In the genomic region with DNA sequence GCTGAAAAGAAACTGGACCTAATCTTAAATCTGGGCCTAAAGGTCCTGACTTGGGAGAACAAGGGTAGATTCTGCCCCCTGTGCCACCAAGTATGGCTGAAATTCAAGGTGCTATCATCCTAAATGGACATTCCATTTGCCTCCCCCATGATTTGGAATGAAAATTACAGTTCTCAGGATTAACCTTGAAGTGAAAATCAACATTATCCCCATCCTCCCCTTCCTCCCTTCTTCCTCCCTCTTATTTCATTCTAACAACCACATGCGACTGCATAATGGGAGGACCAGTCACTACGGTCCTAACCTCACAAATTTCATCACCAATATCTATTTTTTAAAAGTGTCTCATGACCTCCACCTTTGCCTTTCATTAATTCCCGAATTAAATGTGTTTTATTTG, we compare ENCODE assay signal across 17 cellular contexts.
DNase-seq lines count a peak whose midpoint lies in the region; ATAC-seq, FAIRE-seq and TF ChIP-seq lines count a peak whose summit lies in the region.
"Had no signal": no experiment of that assay in that cellular context is flagged by ENCODE, and none has a peak within 500 bp of the region (broad histone marks: within the 10 kb centered on the region; RNA-seq: fewer than 3 reads in every experiment).

No MANE protein-coding gene starts in this region.

- H3K9me3 ChIP-seq in Panc1 (ENCODE audit: control insufficient read depth, insufficient read depth, low read depth, low read length) (no peaks in the 10 kb centered on the region), stomach smooth muscle (ENCODE audit: control insufficient read depth in 2 of 2, low read length in 2 of 2) (no peaks in the 10 kb centered on the region), mucosa of descending colon (no peaks in the 10 kb centered on the region)
- H3K9me3 ChIP-seq: SJCRH30 had no signal

- TF ChIP-seq CTCF in Panc1 (IDR thresholded peaks at IDR 0.05) (no peak), mesothelial cell of epicardium (IDR thresholded peaks at IDR 0.05; ENCODE audit: unreplicated experiment) (no peak), mucosa of descending colon (IDR thresholded peaks at IDR 0.05) (no peak)

- H3K27me3 ChIP-seq in Panc1 (ENCODE audit: control insufficient read depth, insufficient read depth, low read length), result no peaks in the 10 kb centered on the region
- no peaks in the 10 kb centered on the region for H3K27me3 ChIP-seq in stomach smooth muscle (ENCODE audit: control insufficient read depth in 1 of 2, insufficient read depth in 2 of 2, low read length in 2 of 2)
- H3K27me3 ChIP-seq: SJCRH30 had no signal

- H3K27ac Mint-ChIP-seq in mesothelial cell of epicardium, result peak overlapping the region; percentile 64
- no peak overlapping the region for H3K27ac Mint-ChIP-seq in activated naive CD4-positive, alpha-beta T cell treated with anti-CD3 and anti-CD28 coated beads, Interleukin-2, amount 10 ng/mL, durations not matched to agents 7 days and 5 days
- H3K27ac Mint-ChIP-seq: CD4-positive, CD25-positive, alpha-beta regulatory T cell had no signal

- peaks cover 9% of the 10 kb centered on the region for H3K9me3 Mint-ChIP-seq in mesothelial cell of epicardium
- H3K9me3 Mint-ChIP-seq in activated naive CD4-positive, alpha-beta T cell treated with anti-CD3 and anti-CD28 coated beads, Interleukin-2, amount 10 ng/mL, durations not matched to agents 7 days and 5 days, result no peaks in the 10 kb centered on the region

- H3K36me3 Mint-ChIP-seq in mesothelial cell of epicardium, result peaks cover 17% of the 10 kb centered on the region
- H3K36me3 Mint-ChIP-seq in activated naive CD4-positive, alpha-beta T cell treated with anti-CD3 and anti-CD28 coated beads, Interleukin-2, amount 10 ng/mL, durations not matched to agents 7 days and 5 days, result no peaks in the 10 kb centered on the region
- H3K36me3 Mint-ChIP-seq: CD4-positive, CD25-positive, alpha-beta regulatory T cell had no signal

- H3K9ac ChIP-seq in stomach smooth muscle (ENCODE audit: low read length in 2 of 2), result no peak overlapping the region
- H3K9ac ChIP-seq: GM23248 had no signal

- H3K27ac ChIP-seq in Panc1 (ENCODE audit: low read length), result peak overlapping the region; percentile 73
- peak overlapping the region; percentile 80 for H3K27ac ChIP-seq in stomach smooth muscle (ENCODE audit: low read length)
- H3K27ac ChIP-seq: GM23248, SJCRH30 had no signal

- no peaks in the 10 kb centered on the region for H3K36me3 ChIP-seq in Panc1 (ENCODE audit: control insufficient read depth, insufficient read depth, low read length)
- H3K36me3 ChIP-seq in stomach smooth muscle (ENCODE audit: control insufficient read depth in 2 of 2, insufficient read depth in 2 of 2, low read length in 2 of 2), result no peaks in the 10 kb centered on the region
- H3K36me3 ChIP-seq in mucosa of descending colon (ENCODE audit: low read depth), result no peaks in the 10 kb centered on the region
- H3K36me3 ChIP-seq: SJCRH30 had no signal

- POLR2A ChIA-PET in Panc1 (lab: Charles Lee), result interaction anchor here (0.6 kb wide), 1 partner anchor 33 kb away, joined by 4 read pairs; no protein-coding TSS in a partner anchor

- H3K27me3 Mint-ChIP-seq in mesothelial cell of epicardium (ENCODE audit: low read depth), result no peaks in the 10 kb centered on the region
- H3K27me3 Mint-ChIP-seq in activated naive CD4-positive, alpha-beta T cell treated with anti-CD3 and anti-CD28 coated beads, Interleukin-2, amount 10 ng/mL, durations not matched to agents 7 days and 5 days, result no peaks in the 10 kb centered on the region
- H3K27me3 Mint-ChIP-seq: CD4-positive, CD25-positive, alpha-beta regulatory T cell had no signal

- peaks cover 45% of the 10 kb centered on the region for H3K4me1 Mint-ChIP-seq in mesothelial cell of epicardium
- H3K4me1 Mint-ChIP-seq in activated naive CD4-positive, alpha-beta T cell treated with anti-CD3 and anti-CD28 coated beads, Interleukin-2, amount 10 ng/mL, durations not matched to agents 7 days and 5 days, result no peaks in the 10 kb centered on the region
- H3K4me1 Mint-ChIP-seq: CD4-positive, CD25-positive, alpha-beta regulatory T cell had no signal

- intact Hi-C loops in Panc1 (cut with micrococcal nuclease; ENCODE audit: unreplicated experiment) (no loop called here), mucosa of descending colon (cut with DNase I, micrococcal nuclease) (no loop called here)

- H3K4me1 ChIP-seq in Panc1 (ENCODE audit: control insufficient read depth, insufficient read depth, low read length) (peaks cover 72% of the 10 kb centered on the region), stomach smooth muscle (ENCODE audit: control insufficient read depth, insufficient read depth, low read length) (peaks cover 9% of the 10 kb centered on the region), mucosa of descending colon (ENCODE audit: low read depth) (peaks cover 9% of the 10 kb centered on the region)

- ATAC-seq in Panc1, result no peak
- ATAC-seq in HG03565 (IDR thresholded peaks at IDR 0.05; ENCODE audit: unreplicated experiment), result no peak
- ATAC-seq in mucosa of descending colon, result no peak

- TF ChIP-seq POLR2A in H54 (IDR thresholded peaks at IDR 0.05; ENCODE audit: low read depth, low read length), result no peak

- DNase-seq in H54 (ENCODE audit: insufficient read length, low spot score) (no peak), Panc1 (ENCODE audit: low read depth, low spot score) (no peak), mesothelial cell of epicardium (ENCODE audit: low spot score in 2 of 2, unreplicated experiment in 2 of 2) (no peak), cortex of kidney (lab: John Stamatoyannopoulos, UW) (no peak), mucosa of descending colon (no peak)
- DNase-seq in activated naive CD4-positive, alpha-beta T cell treated with anti-CD3 and anti-CD28 coated beads, Interleukin-2, amount 10 ng/mL, durations not matched to agents 7 days and 5 days, result no peak
- DNase-seq: CD4-positive, CD25-positive, alpha-beta regulatory T cell; GM23248; HCEC 1CT; Karpas-422; NCI-H1048; NCI-H1417 treated with DMSO at 0.1 percent for 48 hours; NCI-H187; NCI-H446 treated with DMSO at 0.1 percent for 48 hours; SJCRH30 had no signal

- CTCF ChIA-PET in Panc1 (lab: Charles Lee), result no interaction called here
- CTCF ChIA-PET in activated naive CD4-positive, alpha-beta T cell treated with anti-CD3 and anti-CD28 coated beads, Interleukin-2, amount 10 ng/mL, durations not matched to agents 7 days and 5 days (lab: Charles Lee), result interaction anchor here (0.7 kb wide), 1 partner anchor 1560 kb away, joined by 4 read pairs; no protein-coding TSS in a partner anchor

- peak; percentile 20 for FAIRE-seq in H54 (lab: Jason Lieb, UNC)

- in situ Hi-C loops in Panc1 (cut with HindIII; ENCODE audit: low pct_unique_long_range_greater_than_20kb, low sequenced_read_pairs), result no loop called here

- H3K4me3 Mint-ChIP-seq in mesothelial cell of epicardium, result no peak overlapping the region
- no peak overlapping the region for H3K4me3 Mint-ChIP-seq in activated naive CD4-positive, alpha-beta T cell treated with anti-CD3 and anti-CD28 coated beads, Interleukin-2, amount 10 ng/mL, durations not matched to agents 7 days and 5 days
- H3K4me3 Mint-ChIP-seq: CD4-positive, CD25-positive, alpha-beta regulatory T cell had no signal

- no TSS peak for BruUV-seq in Panc1 (replicated peaks; lab: Mats Ljungman, UMichigan)

- H3K4me3 ChIP-seq in Panc1 (ENCODE audit: low read depth in 2 of 2, low read length in 2 of 2) (no peak overlapping the region), stomach smooth muscle (ENCODE audit: low read length in 2 of 2) (no peak overlapping the region), mucosa of descending colon (no peak overlapping the region)
- H3K4me3 ChIP-seq: GM23248, SJCRH30 had no signal
